23 cellular contexts compared by ENCODE assay signal in the genomic region with DNA sequence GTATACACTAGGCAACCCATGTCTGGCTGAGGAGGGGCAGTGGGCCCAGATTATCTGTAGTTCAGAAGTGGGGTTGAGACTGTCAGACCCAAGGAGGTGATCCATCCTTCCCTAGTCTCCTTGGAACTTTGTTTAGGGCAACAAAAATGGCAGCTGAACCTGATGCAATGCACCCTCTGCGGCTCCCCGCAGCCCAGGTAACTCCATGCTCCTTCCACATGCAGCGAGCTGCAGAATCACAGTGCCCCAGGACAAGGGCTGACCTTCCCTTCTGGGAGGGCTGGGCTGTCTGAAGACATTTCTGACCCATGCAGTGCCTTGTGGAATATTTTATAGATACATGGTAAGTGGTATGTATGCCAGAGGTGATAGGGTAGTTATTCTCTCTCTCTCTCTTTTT. TPM values are rescaled to one million over a fixed set of nuclear protein-coding genes. Genes with fewer than 3 reads are reported as not detected.
DNase-seq lines count a peak whose midpoint lies in the region; ATAC-seq and TF ChIP-seq lines count a peak whose summit lies in the region.
"Had no signal": no experiment of that assay in that cellular context is flagged by ENCODE, and none has a peak within 500 bp of the region (broad histone marks: within the 10 kb centered on the region; RNA-seq: fewer than 3 reads in every experiment).

No MANE protein-coding gene starts in this region.

- H3K79me2 ChIP-seq in GM23338 (replicated peaks; ENCODE audit: insufficient read depth) (no peaks in the 10 kb centered on the region), neural progenitor cell (ENCODE audit: low read depth) (no peaks in the 10 kb centered on the region)

- ATAC-seq in GM23338: no peak
- ATAC-seq in GM18858 (IDR thresholded peaks at IDR 0.05; ENCODE audit: unreplicated experiment): no peak
- no peak for ATAC-seq in GM21529 (IDR thresholded peaks at IDR 0.05; ENCODE audit: unreplicated experiment)
- ATAC-seq: CD8-positive, alpha-beta T cell; GM12878 had no signal

- H3K27ac Mint-ChIP-seq in GM23338 (no peak overlapping the region), neural progenitor cell (no peak overlapping the region), osteocyte (ENCODE audit: unreplicated experiment) (no peak overlapping the region), Caco-2 (ENCODE audit: unreplicated experiment) (no peak overlapping the region)
- H3K27ac Mint-ChIP-seq: CD4-positive, alpha-beta T cell; CD8-positive, alpha-beta T cell had no signal

- no peak overlapping the region for H3K4me3 ChIP-seq in GM23338
- H3K4me3 ChIP-seq in neural progenitor cell: no peak overlapping the region
- no peak overlapping the region for H3K4me3 ChIP-seq in Caco-2 (ENCODE audit: low read depth, low read length)
- H3K4me3 ChIP-seq: BLaER1, GM12878 had no signal

- intact Hi-C loops in Caco-2 (cut with micrococcal nuclease; ENCODE audit: unreplicated experiment): no loop called here

- CTCF ChIA-PET in Caco-2 (lab: Charles Lee): no interaction called here

- H3K36me3 Mint-ChIP-seq in GM23338 (ENCODE audit: low read depth): peaks cover 2% of the 10 kb centered on the region; the same call in 1 of the 3 replicates
- no peaks in the 10 kb centered on the region for H3K36me3 Mint-ChIP-seq in neural progenitor cell
- H3K36me3 Mint-ChIP-seq in osteocyte (ENCODE audit: unreplicated experiment): peaks cover 1% of the 10 kb centered on the region
- H3K36me3 Mint-ChIP-seq in Caco-2 (ENCODE audit: insufficient read depth, unreplicated experiment): no peaks in the 10 kb centered on the region
- H3K36me3 Mint-ChIP-seq: CD8-positive, alpha-beta T cell had no signal

- POLR2A ChIA-PET in Caco-2 (lab: Charles Lee): no interaction called here

- H3K36me3 ChIP-seq in GM23338 (ENCODE audit: insufficient read depth) (no peaks in the 10 kb centered on the region), neural progenitor cell (no peaks in the 10 kb centered on the region), Caco-2 (ENCODE audit: control insufficient read depth, insufficient read depth, low read length) (no peaks in the 10 kb centered on the region)
- H3K36me3 ChIP-seq: BE2C, BLaER1 had no signal

- no peaks in the 10 kb centered on the region for H4K20me1 ChIP-seq in GM23338 (replicated peaks; ENCODE audit: insufficient read depth)
- no peaks in the 10 kb centered on the region for H4K20me1 ChIP-seq in neural progenitor cell (ENCODE audit: low read depth)
- H4K20me1 ChIP-seq: BLaER1 had no signal

- DNase-seq in GM23338 (ENCODE audit: low spot score): no peak
- no peak for DNase-seq in neural progenitor cell (ENCODE audit: low spot score)
- DNase-seq in osteocyte (ENCODE audit: extremely low spot score, unreplicated experiment): peak; percentile 65
- DNase-seq in Caco-2: no peak
- DNase-seq: 8988T; ACHN; CD4-positive, alpha-beta T cell; CD8-positive, alpha-beta T cell; DMS 273 treated with DMSO at 0.1 percent for 48 hours; DMS153; DMS53; DMS79; DND-41; EL; GDM1 had no signal

- no peaks in the 10 kb centered on the region for H3K9me2 ChIP-seq in GM23338 (ENCODE audit: insufficient read depth)

- H3K4me1 Mint-ChIP-seq in GM23338 (no peaks in the 10 kb centered on the region; the same call in 2 of the 3 replicates), neural progenitor cell (peaks cover 3% of the 10 kb centered on the region), osteocyte (ENCODE audit: unreplicated experiment) (peaks cover 4% of the 10 kb centered on the region), Caco-2 (ENCODE audit: low read depth, unreplicated experiment) (no peaks in the 10 kb centered on the region)

- H3K4me3 Mint-ChIP-seq in GM23338 (no peak overlapping the region), neural progenitor cell (no peak overlapping the region), osteocyte (ENCODE audit: unreplicated experiment) (no peak overlapping the region), Caco-2 (ENCODE audit: unreplicated experiment) (no peak overlapping the region)
- H3K4me3 Mint-ChIP-seq: CD4-positive, alpha-beta T cell; CD8-positive, alpha-beta T cell had no signal

- H2AFZ ChIP-seq in GM23338 (peak overlapping the region; percentile 47; the same call in 1 of the 2 replicates), neural progenitor cell (replicated peaks) (peak overlapping the region; percentile 42)

- peaks cover 2% of the 10 kb centered on the region for H3K27me3 Mint-ChIP-seq in GM23338 (ENCODE audit: insufficient read depth, low read depth, poor library complexity)
- peaks cover 4% of the 10 kb centered on the region for H3K27me3 Mint-ChIP-seq in neural progenitor cell (ENCODE audit: insufficient read depth, low read depth)
- H3K27me3 Mint-ChIP-seq in osteocyte (ENCODE audit: unreplicated experiment): peaks cover 37% of the 10 kb centered on the region
- H3K27me3 Mint-ChIP-seq in Caco-2 (ENCODE audit: insufficient read depth, unreplicated experiment): no peaks in the 10 kb centered on the region

- H3K4me1 ChIP-seq in GM23338 (ENCODE audit: insufficient read depth) (no peaks in the 10 kb centered on the region), neural progenitor cell (no peaks in the 10 kb centered on the region), Caco-2 (no peaks in the 10 kb centered on the region)

- H3K4me2 ChIP-seq in GM23338 (no peak overlapping the region), neural progenitor cell (no peak overlapping the region)

- H3K9me3 ChIP-seq in neural progenitor cell (ENCODE audit: low read depth) (no peaks in the 10 kb centered on the region), Caco-2 (no peaks in the 10 kb centered on the region)
- H3K9me3 ChIP-seq: BE2C, BLaER1 had no signal

- H3K27ac ChIP-seq in GM23338 (ENCODE audit: low read depth) (no peak overlapping the region), neural progenitor cell (no peak overlapping the region)
- H3K27ac ChIP-seq: BLaER1, C4-2B had no signal

- BruUV-seq in Caco-2 (replicated peaks; lab: Mats Ljungman, UMichigan): no TSS peak

- H3F3A ChIP-seq in GM23338 (replicated peaks; ENCODE audit: low read depth): no peaks in the 10 kb centered on the region
- H3F3A ChIP-seq in neural progenitor cell (ENCODE audit: low read depth): no peaks in the 10 kb centered on the region

- H3K9me3 Mint-ChIP-seq in GM23338 (no peaks in the 10 kb centered on the region), neural progenitor cell (no peaks in the 10 kb centered on the region), osteocyte (ENCODE audit: unreplicated experiment) (no peaks in the 10 kb centered on the region), Caco-2 (ENCODE audit: unreplicated experiment) (no peaks in the 10 kb centered on the region)
- H3K9me3 Mint-ChIP-seq: CD4-positive, alpha-beta T cell; CD8-positive, alpha-beta T cell had no signal

- no peak for TF ChIP-seq CTCF in GM23338 (conservative IDR thresholded peaks at IDR 0.05; ENCODE audit: low read depth in 2 of 2)
- no peak for TF ChIP-seq CTCF in neural progenitor cell (IDR thresholded peaks at IDR 0.05)
- TF ChIP-seq CTCF in osteocyte (IDR thresholded peaks at IDR 0.05): no peak
- no peak for TF ChIP-seq CTCF in Caco-2 (IDR thresholded peaks at IDR 0.05; ENCODE audit: insufficient read depth in 1 of 2, low read depth in 1 of 2, low read length in 1 of 2, severe bottlenecking in 1 of 2, unreplicated experiment in 1 of 2)

- H3K27me3 ChIP-seq in GM23338 (ENCODE audit: insufficient read depth) (no peaks in the 10 kb centered on the region), neural progenitor cell (no peaks in the 10 kb centered on the region), Caco-2 (replicated peaks; ENCODE audit: control insufficient read depth, insufficient read depth, low read length) (no peaks in the 10 kb centered on the region)
- H3K27me3 ChIP-seq: BE2C, BLaER1 had no signal

- no peak overlapping the region for H3K9ac ChIP-seq in neural progenitor cell
- H3K9ac ChIP-seq: BLaER1 had no signal

TF ChIP-seq in GM23338, 12 proteins besides CTCF, POLR2A, EP300 and RAD21 (continues in another document):
- TF ChIP-seq NANOG (IDR thresholded peaks at IDR 0.05; ENCODE audit: borderline replicate concordance) (no peak), STAT1 (IDR thresholded peaks at IDR 0.05; ENCODE audit: unreplicated experiment) (no peak), ZNF331 (CRISPR knock-in tag; IDR thresholded peaks at IDR 0.05; ENCODE audit: low read depth) (no peak), JUNB (IDR thresholded peaks at IDR 0.05; ENCODE audit: unreplicated experiment) (no peak), EZH2phosphoT487 (IDR thresholded peaks at IDR 0.05; ENCODE audit: unreplicated experiment) (no peak), CREB1 (CRISPR knock-in tag; IDR thresholded peaks at IDR 0.05; ENCODE audit: low read depth) (no peak), EZH2 (IDR thresholded peaks at IDR 0.05; ENCODE audit: low read depth, unreplicated experiment) (no peak)
- TF ChIP-seq, protein P1, sequence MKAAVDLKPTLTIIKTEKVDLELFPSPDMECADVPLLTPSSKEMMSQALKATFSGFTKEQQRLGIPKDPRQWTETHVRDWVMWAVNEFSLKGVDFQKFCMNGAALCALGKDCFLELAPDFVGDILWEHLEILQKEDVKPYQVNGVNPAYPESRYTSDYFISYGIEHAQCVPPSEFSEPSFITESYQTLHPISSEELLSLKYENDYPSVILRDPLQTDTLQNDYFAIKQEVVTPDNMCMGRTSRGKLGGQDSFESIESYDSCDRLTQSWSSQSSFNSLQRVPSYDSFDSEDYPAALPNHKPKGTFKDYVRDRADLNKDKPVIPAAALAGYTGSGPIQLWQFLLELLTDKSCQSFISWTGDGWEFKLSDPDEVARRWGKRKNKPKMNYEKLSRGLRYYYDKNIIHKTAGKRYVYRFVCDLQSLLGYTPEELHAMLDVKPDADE (IDR thresholded peaks at IDR 0.05): no peak

RNA-seq across cellular contexts. Expression of gene NR2E1, which starts 29.4 kb away (rescaled TPM):
- total RNA-seq in GM23338 (2014; rRNA removed; shearing (Covaris generic)): not detected in 2 replicates
- polyA plus RNA-seq in GM23338 (2016; fragmentation: Nextera tagmentation; extraction: Ambion mirVana): not detected in 2 replicates
- 0.25 and 1.0 TPM in 2 replicates for total RNA-seq in neural progenitor cell (ENCODE audit: low replicate concordance)
- not detected in 2 replicates for total RNA-seq in osteocyte
- 1.3 and 1.4 TPM in 2 replicates for total RNA-seq in Caco-2 (2022)
- total RNA-seq: A673; CD4-positive, alpha-beta T cell; CD8-positive, alpha-beta T cell; GM12878 had no signal
- polyA plus RNA-seq: AG04450, GM12878 had no signal
